In genomic region chr11:34916810-34917780, GRCh38 we compare ENCODE assay signal across 8 cellular contexts. TPM values are rescaled to one million over a fixed set of nuclear protein-coding genes. Genes with fewer than 3 reads are reported as not detected.
DNase-seq lines count a peak whose midpoint lies in the region; ATAC-seq, FAIRE-seq and TF ChIP-seq lines count a peak whose summit lies in the region.

No MANE protein-coding gene starts in this region.

- H3K36me3 ChIP-seq in KOPT-K1 (ENCODE audit: insufficient read depth, low read length) (peaks cover 7% of the 10 kb centered on the region), left lung (peaks cover 0 to 8% of the 10 kb centered on the region in 2 donors), thymus (ENCODE audit: control insufficient read depth, insufficient read depth) (no peaks in the 10 kb centered on the region)

- CTCF ChIA-PET in MCF 10A (lab: Yijun Ruan, JAX): interaction anchor here (0.6 to 2.8 kb wide), 6 partner anchors 10 to 474 kb away, joined by 3 to 11 read pairs (median 3); no protein-coding TSS in a partner anchor

- no peak for TF ChIP-seq CTCF in MCF 10A (IDR thresholded peaks at IDR 0.05; ENCODE audit: unreplicated experiment)
- no peak for TF ChIP-seq CTCF in left lung (IDR thresholded peaks at IDR 0.05)

- no peak for TF ChIP-seq POLR2A in GM12892 (IDR thresholded peaks at IDR 0.05; ENCODE audit: low read depth, low read length)

- intact Hi-C loops in MCF 10A (cut with micrococcal nuclease): no loop called here
- intact Hi-C loops in left lung (cut with DNase I): no loop called here

- H3K4me3 ChIP-seq in left lung (peak overlapping the region; percentile 75 to 83), thymus (ENCODE audit: low read length) (peak overlapping the region; percentile 64)

- ATAC-seq in GM21723 (IDR thresholded peaks at IDR 0.05; ENCODE audit: unreplicated experiment) (peak; percentile 33), left lung (peak; percentile 17)

- POLR2A ChIA-PET in MCF 10A (lab: Yijun Ruan, JAX): interaction anchor here (0.7 to 4.0 kb wide), 28 partner anchors 8 to 1870 kb away, joined by 3 to 20 read pairs (median 4); partner anchors contain the start of gene CD44

- H3K27me3 Mint-ChIP-seq in MCF 10A (ENCODE audit: insufficient read depth, unreplicated experiment): no peaks in the 10 kb centered on the region

- peak; percentile 44 for FAIRE-seq in GM12892 (lab: Jason Lieb, UNC)

- peak; percentile 2 for DNase-seq in GM12892 (ENCODE audit: insufficient read length)
- peak; percentile 57 for DNase-seq in MCF 10A (ENCODE audit: unreplicated experiment)
- DNase-seq in left lung: no peak
- DNase-seq in activated CD8-positive, alpha-beta memory T cell treated with anti-CD3 and anti-CD28 coated beads for 24 hours: no peak
- no peak for DNase-seq in mucosa of gallbladder (ENCODE audit: low spot score)

- H3K4me3 Mint-ChIP-seq in MCF 10A (ENCODE audit: unreplicated experiment): peak overlapping the region; percentile 99

- H3K27ac Mint-ChIP-seq in MCF 10A (ENCODE audit: low read depth, unreplicated experiment): peak overlapping the region; percentile 99

- H3K9me3 ChIP-seq in KOPT-K1 (ENCODE audit: insufficient read depth, low read length, poor library complexity, severe bottlenecking) (no peaks in the 10 kb centered on the region), left lung (no peaks in the 10 kb centered on the region), thymus (ENCODE audit: control insufficient read depth) (no peaks in the 10 kb centered on the region)

- H3K27me3 ChIP-seq in left lung (no peaks in the 10 kb centered on the region), thymus (ENCODE audit: control insufficient read depth, insufficient read depth) (no peaks in the 10 kb centered on the region)

- WGBS in thymus: 33% methylated on average over 26 of the region's 26 CpGs

- H3K27ac ChIP-seq in KOPT-K1 (ENCODE audit: low read depth, low read length, poor library complexity, severe bottlenecking) (peak overlapping the region; percentile 86), left lung (peak overlapping the region; percentile 92 to 98), thymus (ENCODE audit: low read depth) (peak overlapping the region; percentile 98)

- H3K36me3 Mint-ChIP-seq in MCF 10A (ENCODE audit: insufficient read depth, unreplicated experiment): peaks cover 21% of the 10 kb centered on the region

- BruUV-seq in MCF 10A (replicated peaks; lab: Mats Ljungman, UMichigan): TSS peak; percentile 49

- H3K9me3 Mint-ChIP-seq in MCF 10A (ENCODE audit: unreplicated experiment): no peaks in the 10 kb centered on the region

- H3K4me1 Mint-ChIP-seq in MCF 10A (ENCODE audit: insufficient read depth, unreplicated experiment): peaks cover 19% of the 10 kb centered on the region

- H3K4me1 ChIP-seq in left lung (peaks cover 6 to 27% of the 10 kb centered on the region in 2 donors), thymus (ENCODE audit: control insufficient read depth, insufficient read depth, low read length) (peaks cover 14% of the 10 kb centered on the region)

RNA-seq across cellular contexts. Expression of gene PDHX, which starts 0.7 kb away (rescaled TPM):
- 22.0 TPM for polyA plus RNA-seq in GM12892 (2012; ENCODE audit: missing spikeins)
- total RNA-seq in MCF 10A (2022) (35.5 and 35.9 TPM in 2 replicates), left lung (10 to 100 TPM; 33.6 to 38.8 TPM), mucosa of gallbladder (40.4 TPM)
- polyA plus RNA-seq in thymus: 24.6 TPM

RNA-seq across cellular contexts. Expression of gene APIP, which starts 0.9 kb away (rescaled TPM):
- polyA plus RNA-seq in GM12892 (2012; ENCODE audit: missing spikeins): 45.3 TPM
- total RNA-seq in MCF 10A (2022) (32.4 and 36.9 TPM in 2 replicates), left lung (10 to 100 TPM; 26.4 to 33.4 TPM), mucosa of gallbladder (48.8 TPM)
- polyA plus RNA-seq in thymus: 44.3 TPM

Comparison
In these comparisons a context has a peak if more than half of its experiments do, and no peak if none do; other contexts are left out.
1. DNase-seq: peak in GM12892 (single experiment) and MCF 10A (single experiment); none in left lung (0 of 2), activated CD8-positive, alpha-beta memory T cell treated with anti-CD3 and anti-CD28 coated beads for 24 hours (single experiment) and mucosa of gallbladder (single experiment).
2. Peak in every context shown above with its lines, with median percentiles within 50 percentile points of each other: H3K27ac ChIP-seq.